8 cellular contexts compared by ENCODE assay signal in genomic region chr10:30359373-30360206, GRCh38. TPM values are rescaled to one million over a fixed set of nuclear protein-coding genes. Genes with fewer than 3 reads are reported as not detected.
DNase-seq lines count a peak whose midpoint lies in the region; ATAC-seq lines count a peak whose summit lies in the region.

No MANE protein-coding gene starts in this region.

- H3K27me3 Mint-ChIP-seq in effector memory CD8-positive, alpha-beta T cell, result peaks cover 13 to 54% of the 10 kb centered on the region in 2 donors

- DNase-seq in NK-92 treated with Interleukin-12 subunit alpha and Interleukin-12 subunit beta, amount 100 ng/mL, for 24 hours (lab: John Stamatoyannopoulos, UW), result peak; percentile 21
- DNase-seq in NK-92 (lab: John Stamatoyannopoulos, UW; ENCODE audit: unreplicated experiment), result no peak
- DNase-seq in NCI-H510A (lab: John Stamatoyannopoulos, UW), result peak; percentile 21
- peak; percentile 71 to 78 for DNase-seq in activated CD4-positive, alpha-beta T cell treated with anti-CD3 and anti-CD28 coated beads, Interleukin-2, amount 50 U/mL, for 48 hours
- DNase-seq in effector memory CD8-positive, alpha-beta T cell, result peak; percentile 44 to 63 (median 52)
- DNase-seq in mesenteric fat pad (ENCODE audit: low spot score), result peak; percentile 89
- peak; percentile 25 to 31 for DNase-seq in stimulated activated CD8-positive, alpha-beta memory T cell treated with anti-CD3 and anti-CD28 coated beads, Interleukin-7, amount 100 ng/mL, for 48 hours (ENCODE audit: extremely low read depth in 1 of 2, low read depth in 1 of 2)

- H3K4me3 Mint-ChIP-seq in effector memory CD8-positive, alpha-beta T cell, result no peak overlapping the region

- ATAC-seq in HG02763 (IDR thresholded peaks at IDR 0.05; ENCODE audit: unreplicated experiment), result peak; percentile 53
- peak; percentile 88 for ATAC-seq in effector memory CD8-positive, alpha-beta T cell (replicated peaks)

- H3K27ac Mint-ChIP-seq in effector memory CD8-positive, alpha-beta T cell, result no peak overlapping the region

- no peaks in the 10 kb centered on the region for H3K36me3 Mint-ChIP-seq in effector memory CD8-positive, alpha-beta T cell (ENCODE audit: insufficient read depth)

- H3K4me1 Mint-ChIP-seq in effector memory CD8-positive, alpha-beta T cell (ENCODE audit: low read depth in 2 of 2), result peaks cover 0 to 4% of the 10 kb centered on the region in 2 donors

- H3K9me3 Mint-ChIP-seq in effector memory CD8-positive, alpha-beta T cell, result no peaks in the 10 kb centered on the region

RNA-seq across cellular contexts. Expression of gene MTPAP, which starts 10.5 kb away (rescaled TPM):
- 26.5 TPM for total RNA-seq in mesenteric fat pad
